1 cellular context compared by ENCODE assay signal in genomic region chr12:49642370-49642802, GRCh38.
TF ChIP-seq lines count a peak whose summit lies in the region.

No MANE protein-coding gene starts in this region.

TF ChIP-seq in HepG2, 621 proteins besides CTCF, POLR2A, EP300 and RAD21 (continued from another document and continues in another):
- TF ChIP-seq ATM (IDR thresholded peaks at IDR 0.05; ENCODE audit: borderline replicate concordance) = no peak
- TF ChIP-seq KMT2B (CRISPR knock-in tag; IDR thresholded peaks at IDR 0.05) = no peak
- no peak for TF ChIP-seq MED8 (CRISPR knock-in tag; IDR thresholded peaks at IDR 0.05; ENCODE audit: insufficient replicate concordance)
- no peak; the same call in 1 of the 2 replicates for TF ChIP-seq ZNF768 (CRISPR knock-in tag; IDR thresholded peaks at IDR 0.05)
- TF ChIP-seq KAT2B (IDR thresholded peaks at IDR 0.05; ENCODE audit: borderline replicate concordance, low read depth, low read length) = no peak
- peak; percentile 45 for TF ChIP-seq ZNF710 (CRISPR knock-in tag; IDR thresholded peaks at IDR 0.05; ENCODE audit: borderline replicate concordance)
- TF ChIP-seq THYN1 (CRISPR knock-in tag; IDR thresholded peaks at IDR 0.05; ENCODE audit: borderline replicate concordance, low read depth) = no peak
- peak; percentile 73 for TF ChIP-seq GATAD2A (CRISPR knock-in tag; IDR thresholded peaks at IDR 0.05)
- no peak for TF ChIP-seq ZBTB8A (CRISPR knock-in tag; IDR thresholded peaks at IDR 0.05; ENCODE audit: borderline replicate concordance, low read depth)
- TF ChIP-seq NFATC3 (CRISPR knock-in tag; IDR thresholded peaks at IDR 0.05) = 0 out of 2 replicates have a peak, but pooled peaks have one; percentile 11
- TF ChIP-seq POLR2AphosphoS2 (IDR thresholded peaks at IDR 0.05; ENCODE audit: low read depth, low read length) = no peak
- no peak for TF ChIP-seq ATAD3A (CRISPR knock-in tag; IDR thresholded peaks at IDR 0.05)
- TF ChIP-seq SOX5 (CRISPR knock-in tag; IDR thresholded peaks at IDR 0.05; ENCODE audit: borderline replicate concordance) = peak; percentile 48; the same call in 1 of the 2 replicates
- TF ChIP-seq HNRNPLL (IDR thresholded peaks at IDR 0.05; ENCODE audit: low read depth, low read length, poor library complexity, severe bottlenecking) = peak; percentile 30
- TF ChIP-seq ZFX (CRISPR knock-in tag; IDR thresholded peaks at IDR 0.05; ENCODE audit: low read depth) = peak; percentile 98
- no peak; the same call in 1 of the 2 replicates for TF ChIP-seq HIC2 (CRISPR knock-in tag; IDR thresholded peaks at IDR 0.05; ENCODE audit: low read depth)
- no peak for TF ChIP-seq ZIK1 (CRISPR knock-in tag; IDR thresholded peaks at IDR 0.05; ENCODE audit: borderline replicate concordance, low read depth)
- TF ChIP-seq GTF2F1 (IDR thresholded peaks at IDR 0.05; ENCODE audit: low read length) = no peak
- no peak for TF ChIP-seq ZNF549 (CRISPR knock-in tag; IDR thresholded peaks at IDR 0.05)
- no peak for TF ChIP-seq ZNF879 (CRISPR knock-in tag; IDR thresholded peaks at IDR 0.05)
- no peak for TF ChIP-seq SP5 (CRISPR knock-in tag; IDR thresholded peaks at IDR 0.05; ENCODE audit: borderline replicate concordance, low read depth)
- no peak for TF ChIP-seq TEF (CRISPR knock-in tag; IDR thresholded peaks at IDR 0.05)
- peak; percentile 75 for TF ChIP-seq PHF5A (CRISPR knock-in tag; IDR thresholded peaks at IDR 0.05; ENCODE audit: low read depth, unreplicated experiment)
- TF ChIP-seq SMYD3 (CRISPR knock-in tag; IDR thresholded peaks at IDR 0.05) = no peak
- TF ChIP-seq PHF8 (CRISPR knock-in tag; IDR thresholded peaks at IDR 0.05) = peak; percentile 64
- TF ChIP-seq ZNF761 (CRISPR knock-in tag; conservative IDR thresholded peaks at IDR 0.05) = 0 out of 2 replicates have a peak, but pooled peaks have one; percentile 67
- no peak for TF ChIP-seq ZNF747 (CRISPR knock-in tag; IDR thresholded peaks at IDR 0.05; ENCODE audit: borderline replicate concordance)
- no peak for TF ChIP-seq ATF7 (IDR thresholded peaks at IDR 0.05)
- no peak for TF ChIP-seq ATF7 (CRISPR knock-in tag; IDR thresholded peaks at IDR 0.05)
- no peak for TF ChIP-seq IRX3 (CRISPR knock-in tag; IDR thresholded peaks at IDR 0.05; ENCODE audit: borderline replicate concordance, low read depth)
- TF ChIP-seq ZNF574 (CRISPR knock-in tag; IDR thresholded peaks at IDR 0.05) = 0 out of 2 replicates have a peak, but pooled peaks have one; percentile 31
- no peak for TF ChIP-seq DNMT3B (CRISPR knock-in tag; conservative IDR thresholded peaks at IDR 0.05)
- TF ChIP-seq ZNF234 (CRISPR knock-in tag; conservative IDR thresholded peaks at IDR 0.05) = no peak
- no peak for TF ChIP-seq ZNF75D (CRISPR knock-in tag; IDR thresholded peaks at IDR 0.05; ENCODE audit: borderline replicate concordance)
- no peak for TF ChIP-seq ZNF777 (CRISPR knock-in tag; IDR thresholded peaks at IDR 0.05)
- no peak for TF ChIP-seq ZNF253 (CRISPR knock-in tag; IDR thresholded peaks at IDR 0.05; ENCODE audit: borderline replicate concordance)
- TF ChIP-seq ZSCAN29 (CRISPR knock-in tag; conservative IDR thresholded peaks at IDR 0.05) = no peak
- no peak for TF ChIP-seq KLF12 (CRISPR knock-in tag; IDR thresholded peaks at IDR 0.05; ENCODE audit: borderline replicate concordance)
- TF ChIP-seq BHLHE40 (IDR thresholded peaks at IDR 0.05; ENCODE audit: low read length) = no peak
- TF ChIP-seq ZNF138 (CRISPR knock-in tag; IDR thresholded peaks at IDR 0.05; ENCODE audit: low read depth) = no peak
- TF ChIP-seq ZNF407 (CRISPR knock-in tag; IDR thresholded peaks at IDR 0.05; ENCODE audit: not compliant biosample characterization) = peak; percentile 52
- no peak for TF ChIP-seq ZNF616 (CRISPR knock-in tag; IDR thresholded peaks at IDR 0.05; ENCODE audit: low read depth)
- 0 out of 2 replicates have a peak, but pooled peaks have one; percentile 29 for TF ChIP-seq NFKB2 (CRISPR knock-in tag; IDR thresholded peaks at IDR 0.05; ENCODE audit: borderline replicate concordance)
- TF ChIP-seq RORA (CRISPR knock-in tag; IDR thresholded peaks at IDR 0.05) = no peak
- no peak for TF ChIP-seq ZNF460 (CRISPR knock-in tag; IDR thresholded peaks at IDR 0.05; ENCODE audit: borderline replicate concordance)
- no peak for TF ChIP-seq ZKSCAN8 (CRISPR knock-in tag; IDR thresholded peaks at IDR 0.05; ENCODE audit: borderline replicate concordance)
- no peak for TF ChIP-seq ZFP1 (CRISPR knock-in tag; IDR thresholded peaks at IDR 0.05)
- TF ChIP-seq FOSL1 (CRISPR knock-in tag; IDR thresholded peaks at IDR 0.05; ENCODE audit: borderline replicate concordance) = peak; percentile 72; the same call in 1 of the 2 replicates
- TF ChIP-seq THAP11 (CRISPR knock-in tag; IDR thresholded peaks at IDR 0.05) = peak; percentile 49
- no peak for TF ChIP-seq ZNF468 (CRISPR knock-in tag; IDR thresholded peaks at IDR 0.05)
- TF ChIP-seq NFRKB (IDR thresholded peaks at IDR 0.05) = no peak
- no peak for TF ChIP-seq MAFF (IDR thresholded peaks at IDR 0.05; ENCODE audit: low read depth, low read length)
- TF ChIP-seq ZMAT5 (CRISPR knock-in tag; IDR thresholded peaks at IDR 0.05; ENCODE audit: borderline replicate concordance, low read depth) = no peak
- TF ChIP-seq ZBTB49 (CRISPR knock-in tag; IDR thresholded peaks at IDR 0.05; ENCODE audit: borderline replicate concordance) = no peak
- no peak for TF ChIP-seq TBP (CRISPR knock-in tag; IDR thresholded peaks at IDR 0.05)
